In genomic region chr13:42272115-42272756, GRCh38 we compare ENCODE assay signal across 8 cellular contexts. TPM values are rescaled to one million over a fixed set of nuclear protein-coding genes. Genes with fewer than 3 reads are reported as not detected.
A peak's percentile ranks its signal among the peaks of the same experiment; 100 is the strongest.
DNase-seq lines count a peak whose midpoint lies in the region; ATAC-seq and TF ChIP-seq lines count a peak whose summit lies in the region.

TSS of gene AKAP11 (plus strand) at chr13:42272152. CDS start at chr13:42286349, 14,197 bp downstream.

- TF ChIP-seq POLR2A in right lobe of liver (IDR thresholded peaks at IDR 0.05), result peak; percentile 30

- intact Hi-C loops in activated CD4-positive, alpha-beta T cell treated with anti-CD3 and anti-CD28 coated beads for 36 hours (cut with DNase I, micrococcal nuclease), result loop anchor here (1.0 to 10.0 kb wide), 14 partner anchors 82 to 1983 kb away; partner anchors contain the start of genes DGKH (in 2 of the 2), MTRF1 (in 1 of the 2), TNFSF11 (in 1 of the 2) and WBP4 (in 1 of the 2)
- intact Hi-C loops in dendritic cell treated with granulocyte-macrophage colony-stimulating factor and Interleukin-4, amounts not matched to agents 40 ng/mL and 50 ng/mL, for 4 days (cut with micrococcal nuclease), result loop anchor here (5.0 to 10.0 kb wide), 2 partner anchors 227 to 1010 kb away; partner anchors contain the start of genes DGKH and MTRF1
- intact Hi-C loops in right lobe of liver (cut with DNase I), result no loop called here

- H3K36me3 ChIP-seq in H7 (replicated peaks; ENCODE audit: control insufficient read depth, insufficient read depth, low read length) (no peaks in the 10 kb centered on the region), MG63 (peaks cover 4% of the 10 kb centered on the region; the same call in 1 of the 2 replicates), right lobe of liver (no peaks in the 10 kb centered on the region)

- peak within 1 kb of the TSS; percentile 99 for H3K4me3 Mint-ChIP-seq in activated CD4-positive, alpha-beta T cell treated with anti-CD3 and anti-CD28 coated beads for 36 hours
- peak within 1 kb of the TSS; percentile 93 for H3K4me3 Mint-ChIP-seq in dendritic cell treated with granulocyte-macrophage colony-stimulating factor and Interleukin-4, amounts not matched to agents 40 ng/mL and 50 ng/mL, for 4 days

- ATAC-seq in activated CD4-positive, alpha-beta T cell treated with anti-CD3 and anti-CD28 coated beads for 36 hours, result peak; percentile 31
- ATAC-seq in right lobe of liver, result peak; percentile 38 to 51 (median 44)

- H3K4me1 Mint-ChIP-seq in activated CD4-positive, alpha-beta T cell treated with anti-CD3 and anti-CD28 coated beads for 36 hours, result peaks cover 51% of the 10 kb centered on the region
- H3K4me1 Mint-ChIP-seq in dendritic cell treated with granulocyte-macrophage colony-stimulating factor and Interleukin-4, amounts not matched to agents 40 ng/mL and 50 ng/mL, for 4 days (ENCODE audit: low read depth), result peaks cover 48% of the 10 kb centered on the region

- CTCF ChIA-PET in activated CD4-positive, alpha-beta T cell treated with anti-CD3 and anti-CD28 coated beads for 36 hours (lab: Charles Lee), result interaction anchor here (1.0 to 1.6 kb wide), 3 partner anchors 106 to 222 kb away, joined by 3 to 7 read pairs (median 5); no protein-coding TSS in a partner anchor

- H3K4me1 ChIP-seq in right lobe of liver, result peaks cover 0 to 8% (median 0%) of the 10 kb centered on the region in 4 donors

- TF ChIP-seq CTCF in GM12864 (IDR thresholded peaks at IDR 0.05; ENCODE audit: low read depth, low read length, missing control alignments) (no peak), right lobe of liver (IDR thresholded peaks at IDR 0.05) (no peak)

- H3K4me3 ChIP-seq in GM12864 (ENCODE audit: low read depth, low read length) (peak within 1 kb of the TSS; percentile 85), H7 (ENCODE audit: insufficient read depth, low read depth, low read length) (peak within 1 kb of the TSS; percentile 69), MG63 (peak within 1 kb of the TSS; percentile 71), right lobe of liver (peak within 1 kb of the TSS; percentile 93 to 96 (median 94))

- H3K27ac Mint-ChIP-seq in activated CD4-positive, alpha-beta T cell treated with anti-CD3 and anti-CD28 coated beads for 36 hours, result peak within 1 kb of the TSS; percentile 97
- H3K27ac Mint-ChIP-seq in dendritic cell treated with granulocyte-macrophage colony-stimulating factor and Interleukin-4, amounts not matched to agents 40 ng/mL and 50 ng/mL, for 4 days, result peak within 1 kb of the TSS; percentile 95

- H3K27me3 ChIP-seq in H7 (ENCODE audit: control insufficient read depth, insufficient read depth, low read length), result no peaks in the 10 kb centered on the region
- H3K27me3 ChIP-seq in MG63, result no peaks in the 10 kb centered on the region
- no peaks in the 10 kb centered on the region for H3K27me3 ChIP-seq in right lobe of liver

- POLR2A ChIA-PET in activated CD4-positive, alpha-beta T cell treated with anti-CD3 and anti-CD28 coated beads for 36 hours (lab: Charles Lee), result interaction anchor here (1.0 to 2.1 kb wide), 5 partner anchors 13 to 226 kb away, joined by 3 to 5 read pairs (median 5); no protein-coding TSS in a partner anchor

- H3K27me3 Mint-ChIP-seq in activated CD4-positive, alpha-beta T cell treated with anti-CD3 and anti-CD28 coated beads for 36 hours, result no peaks in the 10 kb centered on the region
- no peaks in the 10 kb centered on the region for H3K27me3 Mint-ChIP-seq in dendritic cell treated with granulocyte-macrophage colony-stimulating factor and Interleukin-4, amounts not matched to agents 40 ng/mL and 50 ng/mL, for 4 days

- peaks cover 3% of the 10 kb centered on the region for H3K9me3 Mint-ChIP-seq in activated CD4-positive, alpha-beta T cell treated with anti-CD3 and anti-CD28 coated beads for 36 hours (ENCODE audit: low read depth)
- H3K9me3 Mint-ChIP-seq in dendritic cell treated with granulocyte-macrophage colony-stimulating factor and Interleukin-4, amounts not matched to agents 40 ng/mL and 50 ng/mL, for 4 days, result no peaks in the 10 kb centered on the region

- H3K9me3 ChIP-seq in MG63 (no peaks in the 10 kb centered on the region), right lobe of liver (no peaks in the 10 kb centered on the region)

- peak within 1 kb of the TSS; percentile 83 to 88 (median 84) for H3K27ac ChIP-seq in right lobe of liver

- H3K36me3 Mint-ChIP-seq in activated CD4-positive, alpha-beta T cell treated with anti-CD3 and anti-CD28 coated beads for 36 hours (ENCODE audit: low read depth), result peaks cover 29% of the 10 kb centered on the region
- peaks cover 22% of the 10 kb centered on the region for H3K36me3 Mint-ChIP-seq in dendritic cell treated with granulocyte-macrophage colony-stimulating factor and Interleukin-4, amounts not matched to agents 40 ng/mL and 50 ng/mL, for 4 days (ENCODE audit: low read depth)

- WGBS in right lobe of liver (ENCODE audit: insufficient coverage, low coverage, low lambda C conversion rate, missing lambda C conversion rate), result 0% methylated on average over 5 of the region's 59 CpGs

- no peak for DNase-seq in GM12864 (ENCODE audit: low read depth)
- no peak for DNase-seq in H7
- peak; percentile 37 for DNase-seq in MG63
- DNase-seq in activated CD4-positive, alpha-beta T cell treated with anti-CD3 and anti-CD28 coated beads for 36 hours, result peak; percentile 70
- peak; percentile 52 to 69 (median 58) for DNase-seq in right lobe of liver
- peak; percentile 37 to 38 for DNase-seq in stimulated activated CD4-positive, alpha-beta T cell treated with anti-CD3 and anti-CD28 coated beads, Interleukin-4, amount 100 ng/mL, for 48 hours (ENCODE audit: low read depth in 2 of 2)
- no peak for DNase-seq in dedifferentiated amniotic fluid mesenchymal stem cell (ENCODE audit: extremely low spot score)

RNA-seq across cellular contexts. Expression of gene AKAP11, which starts in this region (rescaled TPM):
- total RNA-seq in H7 (2014; rRNA removed; shearing (Covaris generic)), result 7.2 and 9.9 TPM in 2 replicates
- total RNA-seq in MG63 (2014; rRNA removed; shearing (Covaris generic); ENCODE audit: low replicate concordance), result 8.4 and 17.3 TPM in 2 replicates
- total RNA-seq in activated CD4-positive, alpha-beta T cell treated with anti-CD3 and anti-CD28 coated beads for 36 hours, result 10 to 100 TPM; 38.9 to 39.4 TPM
- total RNA-seq in right lobe of liver, result 10 to 100 TPM in 5 of 6 experiments, 1 to 10 TPM in 1; 8.5 to 13.8 (median 12.1) TPM

Comparison
In these comparisons a context has a peak if more than half of its experiments do, and no peak if none do; other contexts are left out.
1. DNase-seq: peak in MG63 (single experiment), activated CD4-positive, alpha-beta T cell treated with anti-CD3 and anti-CD28 coated beads for 36 hours (single experiment), right lobe of liver (3 of 3) and stimulated activated CD4-positive, alpha-beta T cell treated with anti-CD3 and anti-CD28 coated beads, Interleukin-4, amount 100 ng/mL, for 48 hours (2 of 2); none in GM12864 (single experiment), H7 (single experiment) and dedifferentiated amniotic fluid mesenchymal stem cell (single experiment).
2. intact Hi-C loops: an anchor here in activated CD4-positive, alpha-beta T cell treated with anti-CD3 and anti-CD28 coated beads for 36 hours (1.0 to 10.0 kb wide) and dendritic cell treated with granulocyte-macrophage colony-stimulating factor and Interleukin-4, amounts not matched to agents 40 ng/mL and 50 ng/mL, for 4 days (5.0 to 10.0 kb wide); none called in right lobe of liver.
3. Peak in every context shown above with its lines, with median percentiles within 50 percentile points of each other: H3K4me3 ChIP-seq.